In genomic region chr2:237060518-237061312, GRCh38 we compare ENCODE assay signal across 9 cellular contexts. TPM values are rescaled to one million over a fixed set of nuclear protein-coding genes. Genes with fewer than 3 reads are reported as not detected.
DNase-seq lines count a peak whose midpoint lies in the region; ATAC-seq and TF ChIP-seq lines count a peak whose summit lies in the region.
"Had no signal": no experiment of that assay in that cellular context is flagged by ENCODE, and none has a peak within 500 bp of the region (broad histone marks: within the 10 kb centered on the region; RNA-seq: fewer than 3 reads in every experiment).

No MANE protein-coding gene starts in this region.

- H3K27me3 ChIP-seq in SJCRH30 (no peaks in the 10 kb centered on the region), esophagus squamous epithelium (no peaks in the 10 kb centered on the region)
- H3K27me3 ChIP-seq in naive thymus-derived CD4-positive, alpha-beta T cell (ENCODE audit: control insufficient read depth in 2 of 2, insufficient read depth in 2 of 2, low read length in 2 of 2) = no peaks in the 10 kb centered on the region

- peak overlapping the region in 3 of 9 donors; percentile 22 to 70 (median 46) for H3K27ac Mint-ChIP-seq in naive thymus-derived CD4-positive, alpha-beta T cell
- no peak overlapping the region for H3K27ac Mint-ChIP-seq in activated T-cell treated with anti-CD3 and anti-CD28 coated beads, Interleukin-2, amount 50 U/mL, for 72 hours

- CTCF ChIA-PET in naive thymus-derived CD4-positive, alpha-beta T cell (lab: Charles Lee) = interaction anchor here (1.6 kb wide), 1 partner anchor 548 kb away, joined by 8 read pairs; no protein-coding TSS in a partner anchor

- peaks cover 33% of the 10 kb centered on the region for H3K4me1 ChIP-seq in SJCRH30
- peaks cover 0 to 20% (median 0%) of the 10 kb centered on the region in 3 donors for H3K4me1 ChIP-seq in esophagus squamous epithelium
- H3K4me1 ChIP-seq in naive thymus-derived CD4-positive, alpha-beta T cell (ENCODE audit: control insufficient read depth in 2 of 2, insufficient read depth in 2 of 2, low read length in 2 of 2) = no peaks in the 10 kb centered on the region

- peaks cover 0 to 6% (median 0%) of the 10 kb centered on the region in 5 donors for H3K27me3 Mint-ChIP-seq in naive thymus-derived CD4-positive, alpha-beta T cell
- no peaks in the 10 kb centered on the region for H3K27me3 Mint-ChIP-seq in activated T-cell treated with anti-CD3 and anti-CD28 coated beads, Interleukin-2, amount 50 U/mL, for 72 hours (ENCODE audit: low read depth)

- H3K27ac ChIP-seq in SJCRH30 (peak overlapping the region; percentile 45; the same call in 1 of the 2 replicates), esophagus squamous epithelium (no peak overlapping the region)
- no peak overlapping the region for H3K27ac ChIP-seq in naive thymus-derived CD4-positive, alpha-beta T cell (ENCODE audit: low read depth, low read length)

- intact Hi-C loops in esophagus squamous epithelium (cut with DNase I) = loop anchor here (5.0 kb wide), 1 partner anchor 708 kb away; no protein-coding TSS in a partner anchor
- intact Hi-C loops in naive thymus-derived CD4-positive, alpha-beta T cell (cut with micrococcal nuclease) = loop anchor here in 1 of 2 donors (1.0 kb wide), 3 partner anchors 491 to 717 kb away; partner anchors contain the start of gene ACKR3

- no peak for TF ChIP-seq POLR2A in esophagus squamous epithelium (IDR thresholded peaks at IDR 0.05)

- no peak for ATAC-seq in naive thymus-derived CD4-positive, alpha-beta T cell
- no peak for ATAC-seq in activated T-cell treated with anti-CD3 and anti-CD28 coated beads, Interleukin-2, amount 50 U/mL, for 72 hours (replicated peaks in 1 of 2)

- no peak overlapping the region for H3K4me3 ChIP-seq in SJCRH30
- no peak overlapping the region for H3K4me3 ChIP-seq in esophagus squamous epithelium
- H3K4me3 ChIP-seq in naive thymus-derived CD4-positive, alpha-beta T cell (ENCODE audit: low read length) = no peak overlapping the region

- H3K9me3 ChIP-seq in SJCRH30 (replicated peaks) (no peaks in the 10 kb centered on the region), esophagus squamous epithelium (no peaks in the 10 kb centered on the region)
- no peaks in the 10 kb centered on the region for H3K9me3 ChIP-seq in naive thymus-derived CD4-positive, alpha-beta T cell (ENCODE audit: control insufficient read depth in 2 of 3, low read length in 3 of 3)

- 20 to 21% methylated on average over 13 to 15 of the region's 15 CpGs for WGBS in esophagus squamous epithelium, 2 donors

- POLR2A ChIA-PET in naive thymus-derived CD4-positive, alpha-beta T cell (lab: Charles Lee) = no interaction called here

- peaks cover 0 to 11% (median 0%) of the 10 kb centered on the region in 7 donors for H3K4me1 Mint-ChIP-seq in naive thymus-derived CD4-positive, alpha-beta T cell
- peaks cover 14% of the 10 kb centered on the region for H3K4me1 Mint-ChIP-seq in activated T-cell treated with anti-CD3 and anti-CD28 coated beads, Interleukin-2, amount 50 U/mL, for 72 hours (ENCODE audit: low read depth)
- H3K4me1 Mint-ChIP-seq: CD8-positive, alpha-beta memory T cell had no signal

- DNase-seq in NCI-H1436 (lab: John Stamatoyannopoulos, UW) = peak; percentile 55
- DNase-seq in NCI-H1436 treated with DMSO at 0.1 percent for 48 hours (lab: John Stamatoyannopoulos, UW) = no peak
- DNase-seq in M059J (ENCODE audit: low read depth) = peak; percentile 63
- DNase-seq in SJCRH30 = peak; percentile 82 to 93
- DNase-seq in esophagus squamous epithelium (lab: John Stamatoyannopoulos, UW) = no peak
- DNase-seq in naive thymus-derived CD4-positive, alpha-beta T cell = peak in 6 of 9 donors; percentile 15 to 34 (median 31)
- no peak for DNase-seq in activated effector memory CD4-positive, alpha-beta T cell treated with Interleukin-2 at 50 U/mL for 16 hours
- no peak for DNase-seq in activated T-cell treated with anti-CD3 and anti-CD28 coated beads, Interleukin-2, amount 50 U/mL, for 72 hours

- H3K36me3 Mint-ChIP-seq in naive thymus-derived CD4-positive, alpha-beta T cell = peaks cover 0 to 4% (median 0%) of the 10 kb centered on the region in 5 donors
- no peaks in the 10 kb centered on the region for H3K36me3 Mint-ChIP-seq in activated T-cell treated with anti-CD3 and anti-CD28 coated beads, Interleukin-2, amount 50 U/mL, for 72 hours (ENCODE audit: insufficient read depth in 2 of 2)
- H3K36me3 Mint-ChIP-seq: CD8-positive, alpha-beta memory T cell had no signal

- H3K36me3 ChIP-seq in SJCRH30 (no peaks in the 10 kb centered on the region), esophagus squamous epithelium (no peaks in the 10 kb centered on the region)
- peaks cover 0 to 3% (median 0%) of the 10 kb centered on the region in 3 experiments for H3K36me3 ChIP-seq in naive thymus-derived CD4-positive, alpha-beta T cell (ENCODE audit: control insufficient read depth in 2 of 3, insufficient read depth in 3 of 3, low read length in 3 of 3)

- peak; percentile 41 to 78 (median 55) for TF ChIP-seq CTCF in esophagus squamous epithelium (IDR thresholded peaks at IDR 0.05)

- H3K4me3 Mint-ChIP-seq in naive thymus-derived CD4-positive, alpha-beta T cell = no peak overlapping the region
- no peak overlapping the region for H3K4me3 Mint-ChIP-seq in activated T-cell treated with anti-CD3 and anti-CD28 coated beads, Interleukin-2, amount 50 U/mL, for 72 hours
- H3K4me3 Mint-ChIP-seq: CD8-positive, alpha-beta memory T cell had no signal

- H3K9me3 Mint-ChIP-seq in naive thymus-derived CD4-positive, alpha-beta T cell = no peaks in the 10 kb centered on the region
- H3K9me3 Mint-ChIP-seq in activated T-cell treated with anti-CD3 and anti-CD28 coated beads, Interleukin-2, amount 50 U/mL, for 72 hours = no peaks in the 10 kb centered on the region
- H3K9me3 Mint-ChIP-seq: CD8-positive, alpha-beta memory T cell had no signal

RNA-seq across cellular contexts. Expression of gene COPS8, which starts 25.0 kb away (rescaled TPM):
- total RNA-seq in M059J (2014; rRNA removed; shearing (Covaris generic)) = 137 and 159 TPM in 2 replicates
- 179 and 184 TPM in 2 replicates for total RNA-seq in SJCRH30 (2014; rRNA removed; shearing (Covaris generic))
- total RNA-seq in esophagus squamous epithelium = 10 to 100 TPM; 26.9 to 69.0 (median 54.6) TPM
- 10 to 100 TPM; 31.2 to 46.4 (median 40.8) TPM for total RNA-seq in naive thymus-derived CD4-positive, alpha-beta T cell
- polyA plus RNA-seq in naive thymus-derived CD4-positive, alpha-beta T cell = 10 to 100 TPM; 53.8 to 55.5 TPM
- total RNA-seq in activated T-cell treated with anti-CD3 and anti-CD28 coated beads, Interleukin-2, amount 50 U/mL, for 72 hours = 10 to 100 TPM; 37.3 to 48.4 TPM

Comparison
In these comparisons a context has a peak if more than half of its experiments do, and no peak if none do; other contexts are left out.
1. DNase-seq: peak in NCI-H1436 (single experiment), M059J (single experiment), SJCRH30 (2 of 2) and naive thymus-derived CD4-positive, alpha-beta T cell (6 of 9); none in NCI-H1436 treated with DMSO at 0.1 percent for 48 hours (single experiment), esophagus squamous epithelium (single experiment), activated effector memory CD4-positive, alpha-beta T cell treated with Interleukin-2 at 50 U/mL for 16 hours (single experiment) and activated T-cell treated with anti-CD3 and anti-CD28 coated beads, Interleukin-2, amount 50 U/mL, for 72 hours (0 of 2).